1 cellular context compared by ENCODE assay signal in the genomic region with DNA sequence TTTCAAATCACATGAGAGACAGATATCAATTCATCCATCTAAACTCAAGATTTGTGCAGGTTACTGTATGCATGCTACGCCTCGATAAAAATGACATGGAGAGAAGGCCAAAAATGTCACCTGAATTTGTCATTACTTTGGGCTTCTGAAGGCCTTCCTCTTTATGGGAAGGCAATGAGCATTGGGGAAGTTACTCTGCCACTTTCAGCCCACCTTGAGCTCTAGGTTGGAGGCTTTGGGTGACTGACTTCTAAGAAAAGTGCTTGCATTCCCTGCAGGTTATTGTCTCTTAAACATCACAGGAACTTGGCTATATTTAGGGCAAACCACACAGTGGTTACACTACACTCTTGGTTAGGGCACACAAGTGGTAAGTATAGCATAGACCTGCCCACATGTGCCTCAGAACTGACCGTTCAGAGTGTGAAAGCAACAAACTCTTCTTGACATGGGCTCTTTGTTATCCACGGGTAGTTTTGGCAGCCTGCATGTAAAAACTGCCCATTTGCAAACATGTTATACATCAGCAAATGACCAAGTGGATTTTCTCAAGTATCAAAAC.
TF ChIP-seq lines count a peak whose summit lies in the region.

No MANE protein-coding gene starts in this region.

TF ChIP-seq in SK-N-SH treated with all-trans-retinoic acid at 6 μM for 48 hours, 23 proteins besides CTCF, POLR2A, EP300 and RAD21 (continued from another document):
- TF ChIP-seq POU6F1 (CRISPR knock-in tag; IDR thresholded peaks at IDR 0.05; ENCODE audit: borderline replicate concordance, low read depth) (no peak), CREB5 (CRISPR knock-in tag; IDR thresholded peaks at IDR 0.05; ENCODE audit: low read depth) (no peak), CSDC2 (CRISPR knock-in tag; IDR thresholded peaks at IDR 0.05) (no peak), CSRNP3 (CRISPR knock-in tag; IDR thresholded peaks at IDR 0.05) (no peak), BACH2 (CRISPR knock-in tag; IDR thresholded peaks at IDR 0.05; ENCODE audit: borderline replicate concordance) (no peak), TOX (CRISPR knock-in tag; IDR thresholded peaks at IDR 0.05; ENCODE audit: borderline replicate concordance) (no peak), ZC3H10 (CRISPR knock-in tag; IDR thresholded peaks at IDR 0.05) (no peak), OSR1 (CRISPR knock-in tag; IDR thresholded peaks at IDR 0.05) (no peak), ZNF8 (CRISPR knock-in tag; IDR thresholded peaks at IDR 0.05) (no peak), TSHZ2 (CRISPR knock-in tag; IDR thresholded peaks at IDR 0.05) (no peak), RARB (CRISPR knock-in tag; IDR thresholded peaks at IDR 0.05) (no peak), GLIS3 (CRISPR knock-in tag; IDR thresholded peaks at IDR 0.05) (no peak), ZFP3 (CRISPR knock-in tag; IDR thresholded peaks at IDR 0.05) (no peak)
